Comparison of ENCODE assay signal across 26 cellular contexts in the genomic region with DNA sequence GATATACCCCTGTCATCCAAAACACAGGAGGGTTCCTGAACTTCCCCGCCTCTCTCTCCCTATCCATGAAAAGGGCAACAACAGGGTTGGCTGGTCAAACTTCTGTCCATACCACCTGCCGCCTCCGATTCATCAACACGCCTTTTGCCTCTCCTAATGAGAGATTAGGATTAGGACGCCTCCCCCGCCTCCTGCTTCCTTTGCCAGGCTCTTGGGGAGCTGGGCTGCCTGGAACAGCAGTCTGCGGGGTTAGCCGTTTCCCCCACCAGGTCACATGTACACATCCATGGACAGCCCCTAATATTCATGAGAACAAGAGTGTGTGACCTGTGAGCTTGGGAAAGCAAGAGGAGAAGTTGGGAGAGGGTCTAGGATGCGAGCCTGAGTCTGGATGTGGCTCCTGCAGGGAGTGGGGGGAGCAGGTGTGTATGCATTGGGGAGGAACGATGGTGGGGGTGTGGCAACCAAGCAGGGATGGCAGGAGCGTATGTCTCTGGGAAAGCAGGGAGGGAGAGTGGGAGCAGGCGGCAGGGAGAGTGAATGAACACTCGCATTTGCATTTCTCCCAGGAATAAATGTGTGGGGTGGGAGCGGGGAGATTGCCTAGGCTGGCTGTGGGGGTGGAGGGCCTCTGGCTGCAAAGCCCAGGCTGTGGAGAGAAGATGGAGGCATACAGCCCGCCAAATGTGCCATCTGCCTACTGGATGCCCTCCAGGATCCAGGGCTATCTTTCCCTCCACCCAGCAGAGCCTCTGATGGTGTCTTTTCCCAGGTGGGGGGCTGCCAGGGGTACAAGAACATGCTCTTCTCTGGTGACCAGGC. TPM values are rescaled to one million over a fixed set of nuclear protein-coding genes. Genes with fewer than 3 reads are reported as not detected.
A peak's percentile ranks its signal among the peaks of the same experiment; 100 is the strongest.
DNase-seq lines count a peak whose midpoint lies in the region; ATAC-seq and TF ChIP-seq lines count a peak whose summit lies in the region.
"Had no signal": no experiment of that assay in that cellular context is flagged by ENCODE, and none has a peak within 500 bp of the region (broad histone marks: within the 10 kb centered on the region; RNA-seq: fewer than 3 reads in every experiment).

No MANE protein-coding gene starts in this region.

- no peaks in the 10 kb centered on the region for H3K36me3 Mint-ChIP-seq in stimulated activated naive B cell treated with anti-CD40 and anti-IgM and Interleukin-4, amounts not matched to agents 10 μg/mL and 1 μg/mL and 100 μg/mL, for 72 hours
- H3K36me3 Mint-ChIP-seq: CD8-positive, alpha-beta memory T cell had no signal

- H3K9me3 Mint-ChIP-seq in stimulated activated naive B cell treated with anti-CD40 and anti-IgM and Interleukin-4, amounts not matched to agents 10 μg/mL and 1 μg/mL and 100 μg/mL, for 72 hours: no peaks in the 10 kb centered on the region
- H3K9me3 Mint-ChIP-seq: activated naive CD4-positive, alpha-beta T cell treated with anti-CD3 and anti-CD28 coated beads for 36 hours; CD8-positive, alpha-beta memory T cell; nephron progenitor cell; stimulated activated naive CD8-positive, alpha-beta T cell treated with anti-CD3 and anti-CD28 coated beads, Interleukin-15, amount 100 ng/mL, for 72 hours had no signal

- no peaks in the 10 kb centered on the region for H3F3A ChIP-seq in smooth muscle cell (ENCODE audit: low read depth)

- peaks cover 17% of the 10 kb centered on the region in 2 donors for H3K27me3 Mint-ChIP-seq in stimulated activated naive B cell treated with anti-CD40 and anti-IgM and Interleukin-4, amounts not matched to agents 10 μg/mL and 1 μg/mL and 100 μg/mL, for 72 hours
- H3K27me3 Mint-ChIP-seq: stimulated activated naive CD8-positive, alpha-beta T cell treated with anti-CD3 and anti-CD28 coated beads, Interleukin-15, amount 100 ng/mL, for 72 hours had no signal

- H3K36me3 ChIP-seq in smooth muscle cell (ENCODE audit: low read depth): no peaks in the 10 kb centered on the region
- H3K36me3 ChIP-seq: gastrocnemius medialis, transverse colon had no signal

- peaks cover 3% of the 10 kb centered on the region for H3K4me1 ChIP-seq in smooth muscle cell (ENCODE audit: low read depth)
- H3K4me1 ChIP-seq: gastrocnemius medialis had no signal

- no peak overlapping the region for H3K27ac ChIP-seq in smooth muscle cell (ENCODE audit: low read depth)
- H3K27ac ChIP-seq: gastrocnemius medialis, GM23248, RWPE1 had no signal

- H3K4me3 ChIP-seq in smooth muscle cell: no peak overlapping the region
- H3K4me3 ChIP-seq: gastrocnemius medialis, GM23248, transverse colon had no signal

- H3K79me2 ChIP-seq in smooth muscle cell (ENCODE audit: low read depth): no peaks in the 10 kb centered on the region

- no peak overlapping the region for H3K4me2 ChIP-seq in smooth muscle cell

- intact Hi-C loops in head of caudate nucleus (cut with DNase I): no loop called here

- H2AFZ ChIP-seq in smooth muscle cell (ENCODE audit: low read depth): no peak overlapping the region
- H2AFZ ChIP-seq: GM23248 had no signal

- no peaks in the 10 kb centered on the region for H4K20me1 ChIP-seq in smooth muscle cell (ENCODE audit: low read depth)

- DNase-seq in NCI-H146 treated with DMSO at 0.1 percent for 48 hours (lab: John Stamatoyannopoulos, UW; ENCODE audit: unreplicated experiment) (peak; percentile 12), NCI-H82 (lab: John Stamatoyannopoulos, UW) (peak; percentile 93), head of caudate nucleus (peak in 22 of 42 donors; percentile 30 to 86 (median 51)), activated gamma-delta T cell (lab: John Stamatoyannopoulos, UW) (no peak), smooth muscle cell (lab: John Stamatoyannopoulos, UW; ENCODE audit: unreplicated experiment) (no peak)
- no peak for DNase-seq in stimulated activated naive B cell treated with anti-CD40 and anti-IgM and Interleukin-4, amounts not matched to agents 10 μg/mL and 1 μg/mL and 100 μg/mL, for 72 hours
- DNase-seq: activated CD4-positive, CD25-positive, alpha-beta regulatory T cell; activated CD8-positive, alpha-beta T cell treated with anti-CD3 and anti-CD28 coated beads, Interleukin-2, amount 10 ng/mL, durations not matched to agents 7 days and 5 days; activated naive CD4-positive, alpha-beta T cell treated with anti-CD3 and anti-CD28 coated beads for 36 hours; activated T-cell treated with anti-CD3 and anti-CD28 coated beads, Interleukin-2, amount 50 U/mL, for 1 hour; CD8-positive, alpha-beta memory T cell; DMS79 treated with DMSO at 0.1 percent for 48 hours; gastrocnemius medialis; GM23248; MV-4-11; nephron progenitor cell; stimulated activated CD4-positive, alpha-beta T cell treated with anti-CD3 and anti-CD28 coated beads, Interleukin-4, amount 100 ng/mL, for 24 hours; stimulated activated naive CD8-positive, alpha-beta T cell treated with anti-CD3 and anti-CD28 coated beads, Interleukin-15, amount 100 ng/mL, for 72 hours; transverse colon had no signal

- WGBS in smooth muscle cell (ENCODE audit: low lambda C conversion rate): 69% methylated on average over 14 of the region's 15 CpGs

- H3K9me3 ChIP-seq in smooth muscle cell (replicated peaks; ENCODE audit: low read depth): no peaks in the 10 kb centered on the region
- H3K9me3 ChIP-seq: gastrocnemius medialis, transverse colon had no signal

- peak overlapping the region; percentile 53 for H3K27ac Mint-ChIP-seq in stimulated activated naive B cell treated with anti-CD40 and anti-IgM and Interleukin-4, amounts not matched to agents 10 μg/mL and 1 μg/mL and 100 μg/mL, for 72 hours
- H3K27ac Mint-ChIP-seq: activated CD8-positive, alpha-beta T cell treated with anti-CD3 and anti-CD28 coated beads, Interleukin-2, amount 10 ng/mL, durations not matched to agents 7 days and 5 days; activated naive CD4-positive, alpha-beta T cell treated with anti-CD3 and anti-CD28 coated beads for 36 hours; nephron progenitor cell had no signal

- no peak overlapping the region for H3K9ac ChIP-seq in smooth muscle cell (ENCODE audit: low read depth)
- H3K9ac ChIP-seq: GM23248 had no signal

- ATAC-seq in stimulated activated naive B cell treated with anti-CD40 and anti-IgM and Interleukin-4, amounts not matched to agents 10 μg/mL and 1 μg/mL and 100 μg/mL, for 72 hours (replicated peaks): no peak
- ATAC-seq in HG02588 (IDR thresholded peaks at IDR 0.05; ENCODE audit: unreplicated experiment): no peak
- ATAC-seq: activated CD8-positive, alpha-beta T cell treated with anti-CD3 and anti-CD28 coated beads, Interleukin-2, amount 10 ng/mL, durations not matched to agents 7 days and 5 days; esophagus mucosa; gastrocnemius medialis; SK-N-SH treated with all-trans-retinoic acid at 6 μM for 48 hours; stimulated activated naive CD8-positive, alpha-beta T cell treated with anti-CD3 and anti-CD28 coated beads, Interleukin-15, amount 100 ng/mL, for 72 hours had no signal

- TF ChIP-seq CTCF in smooth muscle cell (IDR thresholded peaks at IDR 0.05; ENCODE audit: borderline replicate concordance, insufficient read depth, poor library complexity, severe bottlenecking): no peak

- H3K4me3 Mint-ChIP-seq in stimulated activated naive B cell treated with anti-CD40 and anti-IgM and Interleukin-4, amounts not matched to agents 10 μg/mL and 1 μg/mL and 100 μg/mL, for 72 hours: no peak overlapping the region
- H3K4me3 Mint-ChIP-seq: activated CD8-positive, alpha-beta T cell treated with anti-CD3 and anti-CD28 coated beads, Interleukin-2, amount 10 ng/mL, durations not matched to agents 7 days and 5 days; activated naive CD4-positive, alpha-beta T cell treated with anti-CD3 and anti-CD28 coated beads for 36 hours; nephron progenitor cell; stimulated activated naive CD8-positive, alpha-beta T cell treated with anti-CD3 and anti-CD28 coated beads, Interleukin-15, amount 100 ng/mL, for 72 hours had no signal

- no peaks in the 10 kb centered on the region for H3K27me3 ChIP-seq in smooth muscle cell (ENCODE audit: low read depth)
- H3K27me3 ChIP-seq: gastrocnemius medialis, transverse colon had no signal

- peaks cover 2 to 11% of the 10 kb centered on the region in 2 donors for H3K4me1 Mint-ChIP-seq in stimulated activated naive B cell treated with anti-CD40 and anti-IgM and Interleukin-4, amounts not matched to agents 10 μg/mL and 1 μg/mL and 100 μg/mL, for 72 hours

RNA-seq across cellular contexts. Expression of a gene that starts 2.1 kb away (rescaled TPM):
- not detected in 2 replicates for total RNA-seq in smooth muscle cell
- 0.46 TPM in 1 of 2 replicates, not detected in the other for polyA plus RNA-seq in smooth muscle cell
- total RNA-seq: activated CD8-positive, alpha-beta T cell treated with anti-CD3 and anti-CD28 coated beads, Interleukin-2, amount 10 ng/mL, durations not matched to agents 7 days and 5 days; activated naive CD4-positive, alpha-beta T cell treated with anti-CD3 and anti-CD28 coated beads for 36 hours; cardiac septum; CD8-positive, alpha-beta memory T cell; esophagus mucosa; gastrocnemius medialis; GM23248; HT1080; pulmonary artery endothelial cell; transverse colon had no signal
- polyA plus RNA-seq: CD8-positive, alpha-beta memory T cell; GM23248 had no signal

RNA-seq across cellular contexts. Expression of a gene that starts 16.3 kb away (rescaled TPM):
- 0.04 and 0.31 TPM in 2 replicates for total RNA-seq in smooth muscle cell
- 1.6 and 2.1 TPM in 2 replicates for polyA plus RNA-seq in smooth muscle cell
- total RNA-seq: activated CD8-positive, alpha-beta T cell treated with anti-CD3 and anti-CD28 coated beads, Interleukin-2, amount 10 ng/mL, durations not matched to agents 7 days and 5 days; activated naive CD4-positive, alpha-beta T cell treated with anti-CD3 and anti-CD28 coated beads for 36 hours; CD8-positive, alpha-beta memory T cell; pulmonary artery endothelial cell had no signal
- polyA plus RNA-seq: CD8-positive, alpha-beta memory T cell had no signal

Comparison
In these comparisons a context has a peak if more than half of its experiments do, and no peak if none do; other contexts are left out.
1. DNase-seq: peak in NCI-H146 treated with DMSO at 0.1 percent for 48 hours (single experiment), NCI-H82 (single experiment) and head of caudate nucleus (22 of 42); none in stimulated activated naive B cell treated with anti-CD40 and anti-IgM and Interleukin-4, amounts not matched to agents 10 μg/mL and 1 μg/mL and 100 μg/mL, for 72 hours (single experiment), activated gamma-delta T cell (single experiment) and smooth muscle cell (single experiment).